ENCODE assay signal across 8 cellular contexts in genomic region chr7:140176271-140176701, GRCh38. TPM values are rescaled to one million over a fixed set of nuclear protein-coding genes. Genes with fewer than 3 reads are reported as not detected.
DNase-seq lines count a peak whose midpoint lies in the region; ATAC-seq and TF ChIP-seq lines count a peak whose summit lies in the region.

No MANE protein-coding gene starts in this region.

- peak overlapping the region; percentile 67 for H3K27ac Mint-ChIP-seq in CD8-positive, alpha-beta T cell

- H3K4me1 ChIP-seq in CD8-positive, alpha-beta T cell (ENCODE audit: insufficient read depth, low read length), result peaks cover 27% of the 10 kb centered on the region
- H3K4me1 ChIP-seq in duodenal mucosa (ENCODE audit: control insufficient read depth in 1 of 2, insufficient read depth in 2 of 2, low read length in 2 of 2) (peaks cover 13 to 32% of the 10 kb centered on the region in 2 donors), mucosa of rectum (ENCODE audit: control insufficient read depth in 2 of 2, insufficient read depth in 2 of 2, low read length in 2 of 2) (peaks cover 11 to 26% of the 10 kb centered on the region in 2 donors)

- H3K9me3 Mint-ChIP-seq in CD8-positive, alpha-beta T cell, result no peaks in the 10 kb centered on the region

- peak overlapping the region; percentile 87 for H3K4me3 Mint-ChIP-seq in CD8-positive, alpha-beta T cell

- peaks cover 36% of the 10 kb centered on the region for H3K4me1 Mint-ChIP-seq in CD8-positive, alpha-beta T cell (ENCODE audit: low read depth)

- POLR2A ChIA-PET in CD8-positive, alpha-beta T cell (lab: Charles Lee), result interaction anchor here (0.5 to 4.1 kb wide), 17 partner anchors 18 to 1195 kb away, joined by 3 to 127 read pairs (median 5); partner anchors contain the start of gene KIAA1549

- H3K9ac ChIP-seq in duodenal mucosa (ENCODE audit: low read depth in 1 of 2, low read length in 2 of 2) (peak overlapping the region; percentile 74 to 78), mucosa of rectum (ENCODE audit: low read depth in 1 of 2, low read length in 2 of 2) (peak overlapping the region; percentile 74 to 97)

- TF ChIP-seq CTCF in CD8-positive, alpha-beta T cell (IDR thresholded peaks at IDR 0.05), result no peak
- TF ChIP-seq CTCF in NB4 (IDR thresholded peaks at IDR 0.05; ENCODE audit: low read depth, low read length), result no peak

- H3K27me3 Mint-ChIP-seq in CD8-positive, alpha-beta T cell (ENCODE audit: low read depth), result no peaks in the 10 kb centered on the region

- H3K27ac ChIP-seq in CD8-positive, alpha-beta T cell (ENCODE audit: low read depth, low read length), result peak overlapping the region; percentile 93
- peak overlapping the region; percentile 97 for H3K27ac ChIP-seq in duodenal mucosa (ENCODE audit: low read depth, low read length)
- H3K27ac ChIP-seq in mucosa of rectum (ENCODE audit: low read depth in 2 of 2, low read length in 2 of 2), result peak overlapping the region; percentile 98

- H3K27me3 ChIP-seq in CD8-positive, alpha-beta T cell (ENCODE audit: insufficient read depth, low read length), result no peaks in the 10 kb centered on the region
- H3K27me3 ChIP-seq in duodenal mucosa (ENCODE audit: control insufficient read depth in 1 of 2, insufficient read depth in 2 of 2, low read length in 2 of 2) (no peaks in the 10 kb centered on the region), mucosa of rectum (ENCODE audit: control insufficient read depth in 2 of 2, insufficient read depth in 2 of 2, low read length in 2 of 2) (no peaks in the 10 kb centered on the region)

- no peak for ATAC-seq in CD8-positive, alpha-beta T cell
- ATAC-seq in GM21381 (IDR thresholded peaks at IDR 0.05; ENCODE audit: unreplicated experiment), result peak; percentile 4

- H3K36me3 Mint-ChIP-seq in CD8-positive, alpha-beta T cell, result peaks cover 13% of the 10 kb centered on the region

- no peaks in the 10 kb centered on the region for H3K9me3 ChIP-seq in CD8-positive, alpha-beta T cell (ENCODE audit: low read length)
- H3K9me3 ChIP-seq in duodenal mucosa (ENCODE audit: control insufficient read depth in 1 of 2, low read length in 2 of 2) (no peaks in the 10 kb centered on the region), mucosa of rectum (ENCODE audit: control insufficient read depth in 2 of 2, low read length in 2 of 2) (no peaks in the 10 kb centered on the region)

- DNase-seq in CD8-positive, alpha-beta T cell, result peak in 4 of 7 experiments; percentile 6 to 39 (median 22)
- peak; percentile 47 for DNase-seq in NB4 (ENCODE audit: low read depth)
- DNase-seq in midbrain (lab: John Stamatoyannopoulos, UW), result no peak
- DNase-seq in DMS153 treated with DMSO at 0.1 percent for 48 hours (lab: John Stamatoyannopoulos, UW; ENCODE audit: unreplicated experiment), result no peak
- DNase-seq in ecto neural progenitor cell (ENCODE audit: low spot score), result no peak

- H3K4me3 ChIP-seq in CD8-positive, alpha-beta T cell (ENCODE audit: low read depth, low read length), result peak overlapping the region; percentile 69
- H3K4me3 ChIP-seq in NB4 (ENCODE audit: low read depth, low read length) (peak overlapping the region; percentile 53), duodenal mucosa (ENCODE audit: low read depth in 1 of 2, low read length in 2 of 2) (peak overlapping the region; percentile 69), mucosa of rectum (ENCODE audit: low read length in 2 of 2) (peak overlapping the region; percentile 77 to 84)

- no peak for TF ChIP-seq POLR2A in NB4 (IDR thresholded peaks at IDR 0.05; ENCODE audit: extremely low read depth, insufficient read length)

- intact Hi-C loops in CD8-positive, alpha-beta T cell (cut with DNase I, micrococcal nuclease), result loop anchor here (2.0 to 10.0 kb wide), 10 partner anchors 114 to 1091 kb away; partner anchors contain the start of genes SLC37A3 (in 2 of the 2), ADCK2 (in 1 of the 2), BRAF (in 1 of the 2) and FMC1 (in 1 of the 2)

- CTCF ChIA-PET in CD8-positive, alpha-beta T cell (lab: Charles Lee), result interaction anchor here (0.9 to 2.7 kb wide), 3 partner anchors 53 to 89 kb away, joined by 3 to 15 read pairs (median 3); no protein-coding TSS in a partner anchor

- H3K36me3 ChIP-seq in CD8-positive, alpha-beta T cell (ENCODE audit: insufficient read depth, low read length), result no peaks in the 10 kb centered on the region
- H3K36me3 ChIP-seq in duodenal mucosa (ENCODE audit: control insufficient read depth in 1 of 2, insufficient read depth in 2 of 2, low read length in 2 of 2), result no peaks in the 10 kb centered on the region
- H3K36me3 ChIP-seq in mucosa of rectum (ENCODE audit: control insufficient read depth in 2 of 2, insufficient read depth in 2 of 2, low read length in 2 of 2), result no peaks in the 10 kb centered on the region

RNA-seq across cellular contexts. Expression of gene KDM7A, which starts 0.5 kb away (rescaled TPM):
- 10 to 100 TPM; 50.2 to 50.7 TPM for total RNA-seq in CD8-positive, alpha-beta T cell

Comparison
In these comparisons a context has a peak if more than half of its experiments do, and no peak if none do; other contexts are left out.
1. DNase-seq: peak in CD8-positive, alpha-beta T cell (4 of 7) and NB4 (single experiment); none in midbrain (single experiment), DMS153 treated with DMSO at 0.1 percent for 48 hours (single experiment) and ecto neural progenitor cell (single experiment).
2. Peak in every context shown above with its lines, with median percentiles within 50 percentile points of each other: H3K27ac ChIP-seq and H3K4me3 ChIP-seq.